ENCODE assay signal across 9 cellular contexts in the genomic region with DNA sequence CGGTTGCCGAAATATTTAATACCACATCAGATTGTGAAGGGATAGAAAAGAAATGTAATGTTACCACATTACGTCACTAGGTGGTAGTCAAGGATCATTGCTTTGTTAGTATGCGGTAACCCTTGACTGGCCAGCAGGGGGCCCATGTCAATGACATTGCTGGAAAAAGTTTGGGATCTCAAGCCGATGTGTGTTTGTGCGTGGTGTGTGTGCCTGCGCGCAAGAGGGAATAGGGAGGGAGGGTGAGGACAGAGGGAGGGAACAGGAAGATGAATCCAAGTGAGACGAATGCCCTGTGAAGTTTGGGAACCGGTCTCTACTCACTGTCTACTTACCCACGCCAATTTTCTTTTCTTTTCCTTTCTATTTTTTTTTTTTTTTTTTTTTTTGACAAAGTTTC. TPM values are rescaled to one million over a fixed set of nuclear protein-coding genes. Genes with fewer than 3 reads are reported as not detected.
A peak's percentile ranks its signal among the peaks of the same experiment; 100 is the strongest.
DNase-seq lines count a peak whose midpoint lies in the region; ATAC-seq and TF ChIP-seq lines count a peak whose summit lies in the region.
"Had no signal": no experiment of that assay in that cellular context is flagged by ENCODE, and none has a peak within 500 bp of the region (broad histone marks: within the 10 kb centered on the region; RNA-seq: fewer than 3 reads in every experiment).

No MANE protein-coding gene starts in this region.

- peaks cover 8% of the 10 kb centered on the region; the same call in 1 of the 2 replicates for H3K9me3 ChIP-seq in OCI-LY7 (ENCODE audit: low read length)
- H3K9me3 ChIP-seq in neural progenitor cell (ENCODE audit: low read depth): no peaks in the 10 kb centered on the region

- H3K4me1 Mint-ChIP-seq in neural progenitor cell: peaks cover 4% of the 10 kb centered on the region

- H3K9me2 ChIP-seq in OCI-LY7 (ENCODE audit: insufficient read depth, low read length): no peaks in the 10 kb centered on the region

- intact Hi-C loops in OCI-LY7 (cut with micrococcal nuclease; ENCODE audit: unreplicated experiment): loop anchor here (1.0 kb wide), 1 partner anchor 482 kb away; no protein-coding TSS in a partner anchor

- DNase-seq in DMS53 (lab: John Stamatoyannopoulos, UW) (peak; percentile 94), HuH-7 (ENCODE audit: low spot score) (peak; percentile 59), OCI-LY7 (ENCODE audit: low spot score) (peak; percentile 80), activated T-cell treated with anti-CD3 and anti-CD28 coated beads for 48 hours (ENCODE audit: low read depth) (peak; percentile 40), fibroblast of mammary gland (ENCODE audit: low read depth) (peak; percentile 88), neural progenitor cell (ENCODE audit: low spot score) (peak; percentile 89), substantia nigra (lab: John Stamatoyannopoulos, UW) (peak in 29 of 49 donors; percentile 13 to 63 (median 30))

- no peak overlapping the region for H2AFZ ChIP-seq in OCI-LY7 (ENCODE audit: low read length)
- H2AFZ ChIP-seq in neural progenitor cell (replicated peaks): no peak overlapping the region

- peaks cover 3% of the 10 kb centered on the region for H3K27me3 ChIP-seq in neural progenitor cell

- BruUV-seq in OCI-LY7 (replicated peaks; lab: Mats Ljungman, UMichigan): no TSS peak

- no peaks in the 10 kb centered on the region for H3F3A ChIP-seq in neural progenitor cell (ENCODE audit: low read depth)

- ATAC-seq in GM21528 (IDR thresholded peaks at IDR 0.05; ENCODE audit: low FRiP score, unreplicated experiment): peak; percentile 89

- H3K79me2 ChIP-seq in OCI-LY7 (ENCODE audit: insufficient read depth, low read depth, low read length): no peaks in the 10 kb centered on the region
- no peaks in the 10 kb centered on the region for H3K79me2 ChIP-seq in neural progenitor cell (ENCODE audit: low read depth)

- TF ChIP-seq CTCF in OCI-LY7 (conservative IDR thresholded peaks at IDR 0.05; ENCODE audit: low read length) (peak; percentile 100), fibroblast of mammary gland (conservative IDR thresholded peaks at IDR 0.05; ENCODE audit: control insufficient read depth, insufficient read depth, low read depth, low read length) (peak; percentile 99), neural progenitor cell (IDR thresholded peaks at IDR 0.05) (peak; percentile 98)

- no peaks in the 10 kb centered on the region for H3K36me3 Mint-ChIP-seq in neural progenitor cell

- POLR2A ChIA-PET in OCI-LY7 (lab: Charles Lee): interaction anchor here (0.6 to 1.1 kb wide), 4 partner anchors 10 to 1269 kb away, joined by 3 to 5 read pairs (median 4); no protein-coding TSS in a partner anchor

- peaks cover 4% of the 10 kb centered on the region for H3K27me3 Mint-ChIP-seq in neural progenitor cell (ENCODE audit: insufficient read depth, low read depth)

- H3K36me3 ChIP-seq in OCI-LY7 (ENCODE audit: insufficient read depth, low read length) (no peaks in the 10 kb centered on the region), neural progenitor cell (no peaks in the 10 kb centered on the region)

- no peak overlapping the region for H3K4me3 ChIP-seq in OCI-LY7 (ENCODE audit: low read depth, low read length, poor library complexity, severe bottlenecking)
- H3K4me3 ChIP-seq in fibroblast of mammary gland (ENCODE audit: control insufficient read depth, low read depth, low read length): no peak overlapping the region
- H3K4me3 ChIP-seq in neural progenitor cell: no peak overlapping the region

- no peak overlapping the region for H3K4me2 ChIP-seq in OCI-LY7 (ENCODE audit: low read length)
- H3K4me2 ChIP-seq in neural progenitor cell: no peak overlapping the region

- CTCF ChIA-PET in OCI-LY7 (lab: Charles Lee; ENCODE audit: unreplicated experiment): interaction anchor here (0.6 to 0.8 kb wide), 2 partner anchors 10 to 39 kb away, joined by 3 read pairs; no protein-coding TSS in a partner anchor

- no peaks in the 10 kb centered on the region for H4K20me1 ChIP-seq in OCI-LY7 (ENCODE audit: insufficient read depth, low read length)
- H4K20me1 ChIP-seq in neural progenitor cell (ENCODE audit: low read depth): no peaks in the 10 kb centered on the region

- H3K27ac Mint-ChIP-seq in neural progenitor cell: no peak overlapping the region

- H3K4me1 ChIP-seq in OCI-LY7 (ENCODE audit: insufficient read depth, low read length, poor library complexity, severe bottlenecking): no peaks in the 10 kb centered on the region
- no peaks in the 10 kb centered on the region for H3K4me1 ChIP-seq in neural progenitor cell

- peaks cover 11% of the 10 kb centered on the region for H3K9me3 Mint-ChIP-seq in neural progenitor cell

- H3K9ac ChIP-seq in neural progenitor cell: no peak overlapping the region

- H3K27ac ChIP-seq in OCI-LY7 (ENCODE audit: low read depth, low read length, poor library complexity, severe bottlenecking) (no peak overlapping the region), neural progenitor cell (no peak overlapping the region), substantia nigra (ENCODE audit: low read depth, low read length, poor library complexity, severe bottlenecking) (no peak overlapping the region)

- peak overlapping the region; percentile 31 for H3K4me3 Mint-ChIP-seq in neural progenitor cell

RNA-seq across cellular contexts. Expression of gene MRGPRX2, which starts 10.7 kb away (rescaled TPM):
- not detected in 2 replicates for total RNA-seq in OCI-LY7 (2014; rRNA removed; shearing (Covaris generic))
- total RNA-seq in OCI-LY7 (2022) (not detected in 2 replicates), neural progenitor cell (ENCODE audit: low replicate concordance) (not detected in 2 replicates)
- total RNA-seq: mononuclear cell had no signal

RNA-seq across cellular contexts. Expression of gene ZDHHC13, which starts 45.7 kb away (rescaled TPM):
- total RNA-seq in OCI-LY7 (2014; rRNA removed; shearing (Covaris generic)): 23.3 and 25.0 TPM in 2 replicates
- total RNA-seq in OCI-LY7 (2022) (26.1 and 28.1 TPM in 2 replicates), neural progenitor cell (ENCODE audit: low replicate concordance) (27.0 and 43.4 TPM in 2 replicates)

Comparison
In these comparisons a context has a peak if more than half of its experiments do, and no peak if none do; other contexts are left out.
1. DNase-seq: peak in every context shown above with its lines; median percentile 94 in DMS53; 89 in neural progenitor cell; 88 in fibroblast of mammary gland; 80 in OCI-LY7; 59 in HuH-7; 40 in activated T-cell treated with anti-CD3 and anti-CD28 coated beads for 48 hours; 30 in substantia nigra.